8 cellular contexts compared by ENCODE assay signal in genomic region chr14:75277796-75278421, GRCh38. TPM values are rescaled to one million over a fixed set of nuclear protein-coding genes. Genes with fewer than 3 reads are reported as not detected.
DNase-seq lines count a peak whose midpoint lies in the region; ATAC-seq and TF ChIP-seq lines count a peak whose summit lies in the region.

No MANE protein-coding gene starts in this region.

- H3K27ac ChIP-seq in HL-60 (replicated peaks) = peak overlapping the region; percentile 90
- no peak overlapping the region for H3K27ac ChIP-seq in iPS-20b (ENCODE audit: low read length)

- peaks cover 13 to 29% of the 10 kb centered on the region in 2 donors for H3K36me3 Mint-ChIP-seq in stimulated activated naive B cell treated with anti-CD40 and anti-IgM and Interleukin-4, amounts not matched to agents 10 μg/mL and 1 μg/mL and 100 μg/mL, for 72 hours

- H3K4me3 ChIP-seq in HL-60 (replicated peaks; ENCODE audit: insufficient read depth, low read length) = peak overlapping the region; percentile 38
- peak overlapping the region; percentile 95 for H3K4me3 ChIP-seq in adipocyte (ENCODE audit: low read length)
- peak overlapping the region; percentile 68 for H3K4me3 ChIP-seq in iPS-20b (ENCODE audit: low read length)

- in situ Hi-C loops in G401 (cut with HindIII; ENCODE audit: low sequenced_read_pairs) = no loop called here

- H3K4me3 Mint-ChIP-seq in stimulated activated naive B cell treated with anti-CD40 and anti-IgM and Interleukin-4, amounts not matched to agents 10 μg/mL and 1 μg/mL and 100 μg/mL, for 72 hours = peak overlapping the region; percentile 92 to 98

- peaks cover 24% of the 10 kb centered on the region for H3K36me3 ChIP-seq in adipocyte (ENCODE audit: control insufficient read depth, insufficient read depth, low read length, severe bottlenecking)
- peaks cover 23% of the 10 kb centered on the region for H3K36me3 ChIP-seq in iPS-20b (ENCODE audit: insufficient read depth, low read depth, low read length)

- DNase-seq in G401 (ENCODE audit: low spot score) (peak; percentile 32), HL-60 (ENCODE audit: low read depth in 1 of 2, low spot score in 1 of 2) (no peak), adipocyte (ENCODE audit: low read depth) (no peak), SHP77 treated with DMSO at 0.1 percent for 48 hours (lab: John Stamatoyannopoulos, UW) (no peak), dermis blood vessel endothelial cell (no peak), islet precursor cell (no peak)
- no peak for DNase-seq in stimulated activated naive B cell treated with anti-CD40 and anti-IgM and Interleukin-4, amounts not matched to agents 10 μg/mL and 1 μg/mL and 100 μg/mL, for 72 hours

- peak overlapping the region; percentile 84 for H3K9ac ChIP-seq in adipocyte (ENCODE audit: low read length)
- H3K9ac ChIP-seq in iPS-20b (ENCODE audit: low read depth, low read length) = peak overlapping the region; percentile 81; the same call in 1 of the 2 replicates

- peak overlapping the region; percentile 91 for H3K27ac Mint-ChIP-seq in stimulated activated naive B cell treated with anti-CD40 and anti-IgM and Interleukin-4, amounts not matched to agents 10 μg/mL and 1 μg/mL and 100 μg/mL, for 72 hours

- peak; percentile 13 for ATAC-seq in stimulated activated naive B cell treated with anti-CD40 and anti-IgM and Interleukin-4, amounts not matched to agents 10 μg/mL and 1 μg/mL and 100 μg/mL, for 72 hours (replicated peaks)

- peaks cover 44 to 75% of the 10 kb centered on the region in 2 donors for H3K4me1 Mint-ChIP-seq in stimulated activated naive B cell treated with anti-CD40 and anti-IgM and Interleukin-4, amounts not matched to agents 10 μg/mL and 1 μg/mL and 100 μg/mL, for 72 hours

- H3K4me1 ChIP-seq in adipocyte (ENCODE audit: control insufficient read depth, insufficient read depth, low read length) (peaks cover 57% of the 10 kb centered on the region), iPS-20b (ENCODE audit: insufficient read depth, low read length) (peaks cover 16% of the 10 kb centered on the region)

- H3K27me3 Mint-ChIP-seq in stimulated activated naive B cell treated with anti-CD40 and anti-IgM and Interleukin-4, amounts not matched to agents 10 μg/mL and 1 μg/mL and 100 μg/mL, for 72 hours = peaks cover 19 to 21% of the 10 kb centered on the region in 2 donors

- no peaks in the 10 kb centered on the region for H3K9me3 Mint-ChIP-seq in stimulated activated naive B cell treated with anti-CD40 and anti-IgM and Interleukin-4, amounts not matched to agents 10 μg/mL and 1 μg/mL and 100 μg/mL, for 72 hours

- H3K27me3 ChIP-seq in HL-60 (ENCODE audit: insufficient read depth, poor library complexity, severe bottlenecking) (no peaks in the 10 kb centered on the region), adipocyte (replicated peaks; ENCODE audit: control insufficient read depth, insufficient read depth, low read length) (no peaks in the 10 kb centered on the region), iPS-20b (ENCODE audit: insufficient read depth, low read length) (peaks cover 70% of the 10 kb centered on the region)

- H3K9me3 ChIP-seq in adipocyte (ENCODE audit: control insufficient read depth, low read length) (no peaks in the 10 kb centered on the region), iPS-20b (ENCODE audit: insufficient read depth, low read depth, low read length) (no peaks in the 10 kb centered on the region)

- TF ChIP-seq CTCF in HL-60 (IDR thresholded peaks at IDR 0.05; ENCODE audit: insufficient read depth, low read length) = no peak

RNA-seq across cellular contexts. Expression of gene FOS, which starts 0.7 kb away (rescaled TPM):
- 29.8 and 41.0 TPM in 2 replicates for total RNA-seq in G401 (2014; rRNA removed; shearing (Covaris generic))
- 8.2 and 127 TPM in 2 replicates for total RNA-seq in dermis blood vessel endothelial cell

Comparison
In these comparisons a context has a peak if more than half of its experiments do, and no peak if none do; other contexts are left out.
1. H3K4me3 ChIP-seq: peak in every context shown above with its lines; median percentile 95 in adipocyte; 68 in iPS-20b; 38 in HL-60.